Comparison of ENCODE assay signal across 1 cellular context in the genomic region with DNA sequence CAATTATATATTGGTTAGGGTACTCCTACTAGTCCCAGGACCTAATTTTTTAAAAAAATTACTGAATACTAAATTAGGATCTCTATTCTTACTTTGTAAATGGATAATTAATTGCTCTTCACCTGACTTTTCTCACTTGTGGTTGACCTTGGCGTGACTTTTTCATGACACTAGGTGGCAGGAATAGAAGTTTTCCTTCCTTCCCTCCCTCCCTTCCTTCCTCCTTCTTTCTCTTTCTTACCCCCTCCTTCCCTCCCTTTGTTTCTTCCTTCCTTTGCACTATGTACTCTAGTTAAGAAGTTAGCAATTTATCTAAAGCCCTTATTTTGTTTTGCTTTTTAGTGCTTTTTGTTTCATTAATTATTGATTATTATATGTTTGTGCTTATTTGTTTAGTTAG.
TF ChIP-seq lines count a peak whose summit lies in the region.

No MANE protein-coding gene starts in this region.

TF ChIP-seq in K562, 482 proteins besides CTCF, POLR2A, EP300 and RAD21 (continued from another document and continues in another):
- TF ChIP-seq, protein P1, sequence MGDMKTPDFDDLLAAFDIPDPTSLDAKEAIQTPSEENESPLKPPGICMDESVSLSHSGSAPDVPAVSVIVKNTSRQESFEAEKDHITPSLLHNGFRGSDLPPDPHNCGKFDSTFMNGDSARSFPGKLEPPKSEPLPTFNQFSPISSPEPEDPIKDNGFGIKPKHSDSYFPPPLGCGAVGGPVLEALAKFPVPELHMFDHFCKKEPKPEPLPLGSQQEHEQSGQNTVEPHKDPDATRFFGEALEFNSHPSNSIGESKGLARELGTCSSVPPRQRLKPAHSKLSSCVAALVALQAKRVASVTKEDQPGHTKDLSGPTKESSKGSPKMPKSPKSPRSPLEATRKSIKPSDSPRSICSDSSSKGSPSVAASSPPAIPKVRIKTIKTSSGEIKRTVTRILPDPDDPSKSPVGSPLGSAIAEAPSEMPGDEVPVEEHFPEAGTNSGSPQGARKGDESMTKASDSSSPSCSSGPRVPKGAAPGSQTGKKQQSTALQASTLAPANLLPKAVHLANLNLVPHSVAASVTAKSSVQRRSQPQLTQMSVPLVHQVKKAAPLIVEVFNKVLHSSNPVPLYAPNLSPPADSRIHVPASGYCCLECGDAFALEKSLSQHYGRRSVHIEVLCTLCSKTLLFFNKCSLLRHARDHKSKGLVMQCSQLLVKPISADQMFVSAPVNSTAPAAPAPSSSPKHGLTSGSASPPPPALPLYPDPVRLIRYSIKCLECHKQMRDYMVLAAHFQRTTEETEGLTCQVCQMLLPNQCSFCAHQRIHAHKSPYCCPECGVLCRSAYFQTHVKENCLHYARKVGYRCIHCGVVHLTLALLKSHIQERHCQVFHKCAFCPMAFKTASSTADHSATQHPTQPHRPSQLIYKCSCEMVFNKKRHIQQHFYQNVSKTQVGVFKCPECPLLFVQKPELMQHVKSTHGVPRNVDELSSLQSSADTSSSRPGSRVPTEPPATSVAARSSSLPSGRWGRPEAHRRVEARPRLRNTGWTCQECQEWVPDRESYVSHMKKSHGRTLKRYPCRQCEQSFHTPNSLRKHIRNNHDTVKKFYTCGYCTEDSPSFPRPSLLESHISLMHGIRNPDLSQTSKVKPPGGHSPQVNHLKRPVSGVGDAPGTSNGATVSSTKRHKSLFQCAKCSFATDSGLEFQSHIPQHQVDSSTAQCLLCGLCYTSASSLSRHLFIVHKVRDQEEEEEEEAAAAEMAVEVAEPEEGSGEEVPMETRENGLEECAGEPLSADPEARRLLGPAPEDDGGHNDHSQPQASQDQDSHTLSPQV (IDR thresholded peaks at IDR 0.05): 0 out of 2 replicates have a peak, but pooled peaks have one; percentile 13
- TF ChIP-seq CHD2 (IDR thresholded peaks at IDR 0.05; ENCODE audit: low read depth, low read length) (no peak), ZEB2 (IDR thresholded peaks at IDR 0.05) (0 out of 2 replicates have a peak, but pooled peaks have one; percentile 30), RAD51 (IDR thresholded peaks at IDR 0.05; ENCODE audit: borderline replicate concordance, low read depth) (no peak), BRF1 (IDR thresholded peaks at IDR 0.05; ENCODE audit: borderline replicate concordance, extremely low read depth, insufficient read length) (no peak), THRAP3 (IDR thresholded peaks at IDR 0.05; ENCODE audit: borderline replicate concordance) (no peak), ZFP36 (IDR thresholded peaks at IDR 0.05; ENCODE audit: low read depth, low read length, partially characterized antibody) (no peak), FIP1L1 (IDR thresholded peaks at IDR 0.05; ENCODE audit: low read depth, low read length, poor library complexity, severe bottlenecking) (no peak), ATF2 (CRISPR knock-in tag; IDR thresholded peaks at IDR 0.05) (no peak), SOX6 (IDR thresholded peaks at IDR 0.05) (0 out of 2 replicates have a peak, but pooled peaks have one; percentile 16), NR2C1 (IDR thresholded peaks at IDR 0.05) (no peak), NR2C1 (tag; IDR thresholded peaks at IDR 0.05) (0 out of 2 replicates have a peak, but pooled peaks have one; percentile 30), ZC3H8 (IDR thresholded peaks at IDR 0.05) (no peak), LCOR (CRISPR knock-in tag; IDR thresholded peaks at IDR 0.05) (no peak), ZNF407 (IDR thresholded peaks at IDR 0.05; ENCODE audit: low read depth) (no peak), GTF2B (IDR thresholded peaks at IDR 0.05; ENCODE audit: extremely low read depth, insufficient read length) (no peak), SMARCA4 (IDR thresholded peaks at IDR 0.05) (peak; percentile 62; the same call in 1 of the 2 replicates), RBM15 (IDR thresholded peaks at IDR 0.05; ENCODE audit: insufficient read depth, low read length) (no peak), ZNF197 (CRISPR knock-in tag; IDR thresholded peaks at IDR 0.05; ENCODE audit: low read depth) (no peak), GATAD2B (IDR thresholded peaks at IDR 0.05; ENCODE audit: borderline replicate concordance) (no peak), SNRNP70 (optimal IDR thresholded peaks at IDR 0.05; ENCODE audit: low read depth, low read length) (no peak), BRD9 (IDR thresholded peaks at IDR 0.05; ENCODE audit: low read depth, partially characterized antibody) (peak; percentile 75), BRF2 (IDR thresholded peaks at IDR 0.05; ENCODE audit: borderline replicate concordance, insufficient read depth, insufficient read length) (no peak), ESRRA (IDR thresholded peaks at IDR 0.05; ENCODE audit: borderline replicate concordance, low read depth) (peak; percentile 91), ZNF253 (CRISPR knock-in tag; conservative IDR thresholded peaks at IDR 0.05) (no peak), TRIM28 (IDR thresholded peaks at IDR 0.05) (no peak), GTF2A2 (tag; IDR thresholded peaks at IDR 0.05) (no peak), NFE2 (IDR thresholded peaks at IDR 0.05; ENCODE audit: low read depth) (no peak), ZNF644 (tag; IDR thresholded peaks at IDR 0.05; ENCODE audit: low read depth) (no peak), ZNF561 (CRISPR knock-in tag; conservative IDR thresholded peaks at IDR 0.05) (no peak), SNIP1 (IDR thresholded peaks at IDR 0.05; ENCODE audit: low read depth) (no peak)
- TF ChIP-seq, protein P2, sequence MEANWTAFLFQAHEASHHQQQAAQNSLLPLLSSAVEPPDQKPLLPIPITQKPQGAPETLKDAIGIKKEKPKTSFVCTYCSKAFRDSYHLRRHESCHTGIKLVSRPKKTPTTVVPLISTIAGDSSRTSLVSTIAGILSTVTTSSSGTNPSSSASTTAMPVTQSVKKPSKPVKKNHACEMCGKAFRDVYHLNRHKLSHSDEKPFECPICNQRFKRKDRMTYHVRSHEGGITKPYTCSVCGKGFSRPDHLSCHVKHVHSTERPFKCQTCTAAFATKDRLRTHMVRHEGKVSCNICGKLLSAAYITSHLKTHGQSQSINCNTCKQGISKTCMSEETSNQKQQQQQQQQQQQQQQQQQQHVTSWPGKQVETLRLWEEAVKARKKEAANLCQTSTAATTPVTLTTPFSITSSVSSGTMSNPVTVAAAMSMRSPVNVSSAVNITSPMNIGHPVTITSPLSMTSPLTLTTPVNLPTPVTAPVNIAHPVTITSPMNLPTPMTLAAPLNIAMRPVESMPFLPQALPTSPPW (CRISPR knock-in tag; IDR thresholded peaks at IDR 0.05): peak; percentile 49; the same call in 1 of the 2 replicates
- TF ChIP-seq, protein P3, sequence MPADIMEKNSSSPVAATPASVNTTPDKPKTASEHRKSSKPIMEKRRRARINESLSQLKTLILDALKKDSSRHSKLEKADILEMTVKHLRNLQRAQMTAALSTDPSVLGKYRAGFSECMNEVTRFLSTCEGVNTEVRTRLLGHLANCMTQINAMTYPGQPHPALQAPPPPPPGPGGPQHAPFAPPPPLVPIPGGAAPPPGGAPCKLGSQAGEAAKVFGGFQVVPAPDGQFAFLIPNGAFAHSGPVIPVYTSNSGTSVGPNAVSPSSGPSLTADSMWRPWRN (IDR thresholded peaks at IDR 0.05; ENCODE audit: low read depth): no peak
- TF ChIP-seq, protein P4, sequence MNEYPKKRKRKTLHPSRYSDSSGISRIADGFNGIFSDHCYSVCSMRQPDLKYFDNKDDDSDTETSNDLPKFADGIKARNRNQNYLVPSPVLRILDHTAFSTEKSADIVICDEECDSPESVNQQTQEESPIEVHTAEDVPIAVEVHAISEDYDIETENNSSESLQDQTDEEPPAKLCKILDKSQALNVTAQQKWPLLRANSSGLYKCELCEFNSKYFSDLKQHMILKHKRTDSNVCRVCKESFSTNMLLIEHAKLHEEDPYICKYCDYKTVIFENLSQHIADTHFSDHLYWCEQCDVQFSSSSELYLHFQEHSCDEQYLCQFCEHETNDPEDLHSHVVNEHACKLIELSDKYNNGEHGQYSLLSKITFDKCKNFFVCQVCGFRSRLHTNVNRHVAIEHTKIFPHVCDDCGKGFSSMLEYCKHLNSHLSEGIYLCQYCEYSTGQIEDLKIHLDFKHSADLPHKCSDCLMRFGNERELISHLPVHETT (CRISPR knock-in tag; conservative IDR thresholded peaks at IDR 0.05 in 1 of 2, IDR thresholded peaks at IDR 0.05 in 1 of 2): no peak
- TF ChIP-seq, protein P5, sequence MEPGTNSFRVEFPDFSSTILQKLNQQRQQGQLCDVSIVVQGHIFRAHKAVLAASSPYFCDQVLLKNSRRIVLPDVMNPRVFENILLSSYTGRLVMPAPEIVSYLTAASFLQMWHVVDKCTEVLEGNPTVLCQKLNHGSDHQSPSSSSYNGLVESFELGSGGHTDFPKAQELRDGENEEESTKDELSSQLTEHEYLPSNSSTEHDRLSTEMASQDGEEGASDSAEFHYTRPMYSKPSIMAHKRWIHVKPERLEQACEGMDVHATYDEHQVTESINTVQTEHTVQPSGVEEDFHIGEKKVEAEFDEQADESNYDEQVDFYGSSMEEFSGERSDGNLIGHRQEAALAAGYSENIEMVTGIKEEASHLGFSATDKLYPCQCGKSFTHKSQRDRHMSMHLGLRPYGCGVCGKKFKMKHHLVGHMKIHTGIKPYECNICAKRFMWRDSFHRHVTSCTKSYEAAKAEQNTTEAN (CRISPR knock-in tag; IDR thresholded peaks at IDR 0.05): no peak
